1 cellular context compared by ENCODE assay signal in genomic region chr3:82558081-82558480, GRCh38.
TF ChIP-seq lines count a peak whose summit lies in the region.

No MANE protein-coding gene starts in this region.

TF ChIP-seq in GM23338, 12 proteins besides CTCF, POLR2A, EP300 and RAD21 (continued from another document):
- TF ChIP-seq REST (IDR thresholded peaks at IDR 0.05; ENCODE audit: unreplicated experiment) (no peak), STAT1 (IDR thresholded peaks at IDR 0.05; ENCODE audit: unreplicated experiment) (no peak), ZNF331 (CRISPR knock-in tag; IDR thresholded peaks at IDR 0.05; ENCODE audit: low read depth) (no peak), ZNF462 (CRISPR knock-in tag; IDR thresholded peaks at IDR 0.05) (no peak), ETS1 (IDR thresholded peaks at IDR 0.05) (no peak), ZNF114 (CRISPR knock-in tag; IDR thresholded peaks at IDR 0.05) (no peak), EZH2 (IDR thresholded peaks at IDR 0.05; ENCODE audit: low read depth, unreplicated experiment) (no peak), EZH2phosphoT487 (IDR thresholded peaks at IDR 0.05; ENCODE audit: unreplicated experiment) (no peak)
